ENCODE assay signal across 9 cellular contexts in the genomic region with DNA sequence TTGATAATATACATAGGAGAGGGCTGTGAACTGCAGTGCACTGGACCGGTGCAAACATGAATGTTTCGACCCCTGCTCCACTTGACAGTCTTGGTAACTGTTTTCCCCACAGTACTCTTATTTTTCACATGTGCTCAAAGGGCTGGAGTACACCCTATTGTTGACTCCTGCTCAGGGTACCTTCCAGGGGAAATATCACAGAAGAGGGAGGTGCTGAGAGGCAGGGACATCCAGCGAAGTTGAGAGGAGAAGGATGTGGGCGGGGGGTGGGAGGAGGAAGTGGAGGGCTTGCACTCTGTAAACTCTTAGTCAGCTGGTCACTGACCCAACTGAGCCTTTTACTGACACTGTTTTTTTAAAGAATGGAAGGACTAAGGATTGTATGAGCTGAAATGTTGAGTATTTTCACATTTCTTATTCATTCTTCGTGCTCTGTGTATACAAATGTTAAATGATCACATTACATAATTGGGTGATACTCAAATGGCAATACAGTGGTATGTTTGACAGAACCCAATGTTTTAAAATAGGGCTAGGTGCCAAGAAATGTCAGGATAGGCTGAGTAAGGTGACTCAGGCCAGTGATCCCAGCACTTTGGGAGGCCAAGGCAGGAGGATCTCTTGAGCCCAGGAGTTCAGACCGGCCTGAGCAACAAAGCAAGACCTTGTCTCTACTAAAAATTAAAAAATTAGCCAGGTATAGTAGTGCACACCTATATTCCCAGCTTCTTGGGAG. TPM values are rescaled to one million over a fixed set of nuclear protein-coding genes. Genes with fewer than 3 reads are reported as not detected.
DNase-seq lines count a peak whose midpoint lies in the region; ATAC-seq, FAIRE-seq and TF ChIP-seq lines count a peak whose summit lies in the region.
"Had no signal": no experiment of that assay in that cellular context is flagged by ENCODE, and none has a peak within 500 bp of the region (broad histone marks: within the 10 kb centered on the region; RNA-seq: fewer than 3 reads in every experiment).

No MANE protein-coding gene starts in this region.

- H3K27ac ChIP-seq in right atrium auricular region (peak overlapping the region in 1 of 2 donors; percentile 8), H1 (ENCODE audit: low read depth, low read length) (peak overlapping the region; percentile 8; the same call in 1 of the 2 replicates), sigmoid colon (peak overlapping the region; percentile 39 to 76 (median 72)), SJCRH30 (no peak overlapping the region)

- H2AK5ac ChIP-seq in H1 (ENCODE audit: low read depth, low read length) = no peak overlapping the region

- H4K8ac ChIP-seq in H1 (ENCODE audit: extremely low read depth, insufficient read depth, low read length) = no peak overlapping the region

- TF ChIP-seq EP300 in H1 (IDR thresholded peaks at IDR 0.05; ENCODE audit: borderline replicate concordance in 1 of 2, low read depth in 2 of 2, low read length in 2 of 2) (no peak), sigmoid colon (IDR thresholded peaks at IDR 0.05) (no peak)

- H3K14ac ChIP-seq in H1 (ENCODE audit: insufficient read length) = no peak overlapping the region

- H3K27me3 ChIP-seq in right atrium auricular region (no peaks in the 10 kb centered on the region), H1 (replicated peaks in 1 of 4; ENCODE audit: control insufficient read depth in 3 of 4, extremely low read depth in 1 of 4, insufficient read depth in 3 of 4, low read length in 3 of 4) (no peaks in the 10 kb centered on the region), sigmoid colon (no peaks in the 10 kb centered on the region), SJCRH30 (no peaks in the 10 kb centered on the region)

- H4K91ac ChIP-seq in H1 (replicated peaks; ENCODE audit: insufficient read length, low read length) = peak overlapping the region; percentile 58

- no peaks in the 10 kb centered on the region for H3K23me2 ChIP-seq in H1 (ENCODE audit: low read depth, low read length)

- DNase-seq in Right ventricle myocardium inferior (ENCODE audit: missing footprints) (no peak), right atrium auricular region (ENCODE audit: low spot score) (no peak), NOMO-1 treated with DMSO at 0.1 percent for 48 hours (lab: John Stamatoyannopoulos, UW; ENCODE audit: unreplicated experiment) (peak; percentile 66), H1 (ENCODE audit: low read depth in 1 of 2, low spot score in 2 of 2) (no peak), sigmoid colon (peak; percentile 40), SJCRH30 (no peak), NCI-H2227 (lab: John Stamatoyannopoulos, UW; ENCODE audit: unreplicated experiment) (no peak)

- CTCF ChIA-PET in H1 (lab: Charles Lee; ENCODE audit: partially characterized antibody) = interaction anchor here (1.3 kb wide), 1 partner anchor 11 kb away, joined by 4 read pairs; no protein-coding TSS in a partner anchor

- peak overlapping the region; percentile 80 for H3K56ac ChIP-seq in H1 (replicated peaks; ENCODE audit: insufficient read length, low read depth, low read length)

- no peak overlapping the region for H4K5ac ChIP-seq in H1 (ENCODE audit: insufficient read length, low read depth, low read length)

- H3K23ac ChIP-seq in H1 (ENCODE audit: insufficient read length) = no peak overlapping the region

- H3K4me1 ChIP-seq in right atrium auricular region (peaks cover 0 to 55% of the 10 kb centered on the region in 2 donors), H1 (replicated peaks in 1 of 4; ENCODE audit: control insufficient read depth in 3 of 4, insufficient read depth in 4 of 4, low read length in 3 of 4) (peaks cover 14 to 42% (median 27%) of the 10 kb centered on the region in 4 experiments), sigmoid colon (peaks cover 0 to 97% (median 85%) of the 10 kb centered on the region in 4 donors), SJCRH30 (no peaks in the 10 kb centered on the region)

- no peak for FAIRE-seq in H1 (lab: Jason Lieb, UNC)
- FAIRE-seq: G401.6 had no signal

- intact Hi-C loops in Right ventricle myocardium inferior (cut with DNase I) (no loop called here), sigmoid colon (cut with DNase I) (loop anchor here (5.0 kb wide), 1 partner anchor 48 kb away; no protein-coding TSS in a partner anchor)

- H3K36me3 ChIP-seq in right atrium auricular region = no peaks in the 10 kb centered on the region
- peaks cover 0 to 4% (median 0%) of the 10 kb centered on the region in 4 experiments; a peak in 1 of 8 replicates for H3K36me3 ChIP-seq in H1 (ENCODE audit: control insufficient read depth in 2 of 4, insufficient read depth in 4 of 4, low read length in 3 of 4)
- H3K36me3 ChIP-seq in sigmoid colon = no peaks in the 10 kb centered on the region
- H3K36me3 ChIP-seq in SJCRH30 = no peaks in the 10 kb centered on the region

- POLR2A ChIA-PET in H1 (lab: Charles Lee; ENCODE audit: partially characterized antibody) = interaction anchor here (1.0 to 1.3 kb wide), 2 partner anchors 10 kb away, joined by 3 to 4 read pairs; a partner anchor contains a TSS

- 0 out of 2 replicates have a peak overlapping the region, but pooled peaks have one; percentile 45 for H2BK5ac ChIP-seq in H1 (ENCODE audit: low read depth, low read length)

- no peak for TF ChIP-seq RAD21 in H1 (IDR thresholded peaks at IDR 0.05 in 1 of 2, conservative IDR thresholded peaks at IDR 0.05 in 1 of 2; ENCODE audit: low read depth in 2 of 2, low read length in 2 of 2)

- TF ChIP-seq CTCF in right atrium auricular region (IDR thresholded peaks at IDR 0.05) (no peak), H1 (IDR thresholded peaks at IDR 0.05; ENCODE audit: control extremely low read depth in 1 of 3, insufficient read depth in 1 of 3, low read depth in 1 of 3, low read length in 3 of 3) (no peak), sigmoid colon (IDR thresholded peaks at IDR 0.05) (no peak)

- peak; percentile 47 for ATAC-seq in Right ventricle myocardium inferior
- ATAC-seq in HG02938 (IDR thresholded peaks at IDR 0.05; ENCODE audit: unreplicated experiment) = no peak

- peak overlapping the region; percentile 44 to 69 for H3K4me2 ChIP-seq in H1 (ENCODE audit: insufficient read depth in 1 of 2, low read depth in 2 of 2, low read length in 2 of 2)

- TF ChIP-seq POLR2A in H1 (IDR thresholded peaks at IDR 0.05; ENCODE audit: control extremely low read depth in 1 of 2, low read depth in 2 of 2, low read length in 2 of 2) (no peak), sigmoid colon (IDR thresholded peaks at IDR 0.05) (no peak)

- peak overlapping the region; percentile 59 for H3K4ac ChIP-seq in H1 (replicated peaks; ENCODE audit: insufficient read length, low read depth, low read length)

- peak overlapping the region in 1 of 4 experiments; percentile 40; a peak in 1 of 7 replicates for H3K9ac ChIP-seq in H1 (replicated peaks in 1 of 4; ENCODE audit: extremely low read depth in 1 of 4, low read depth in 3 of 4, low read length in 3 of 4)

- H3K9me3 ChIP-seq in right atrium auricular region (no peaks in the 10 kb centered on the region), H1 (ENCODE audit: insufficient read depth in 2 of 2, low read depth in 1 of 2, low read length in 1 of 2) (no peaks in the 10 kb centered on the region), sigmoid colon (no peaks in the 10 kb centered on the region), SJCRH30 (replicated peaks) (no peaks in the 10 kb centered on the region)

- H2BK12ac ChIP-seq in H1 (ENCODE audit: low read depth, low read length) = no peak overlapping the region

- H4K20me1 ChIP-seq in H1 (replicated peaks in 1 of 2; ENCODE audit: control insufficient read depth in 1 of 2, insufficient read depth in 2 of 2, low read length in 2 of 2) = peaks cover 6 to 25% of the 10 kb centered on the region in 2 experiments

- H2AFZ ChIP-seq in H1 (ENCODE audit: low read length) = no peak overlapping the region

- peaks cover 28% of the 10 kb centered on the region for H3K79me1 ChIP-seq in H1 (ENCODE audit: low read depth, low read length)

- H3K79me2 ChIP-seq in H1 (ENCODE audit: control insufficient read depth in 1 of 2, insufficient read depth in 2 of 2, low read length in 2 of 2) = peaks cover 12 to 95% of the 10 kb centered on the region in 2 experiments

- WGBS in H1 (ENCODE audit: extremely low coverage in 1 of 2, insufficient coverage in 1 of 2, insufficient read length in 1 of 2, insufficient replicate concordance in 2 of 2, low coverage in 1 of 2, low lambda C conversion rate in 2 of 2, missing lambda C conversion rate in 1 of 2), 2 experiments = 57% methylated on average over 6 of the region's 6 CpGs; no CpG with 5 or more reads in 1 of the 2 experiments
- WGBS in sigmoid colon, 2 donors = 53 to 71% methylated on average over 6 of the region's 6 CpGs

- H3K18ac ChIP-seq in H1 (ENCODE audit: extremely low read depth, low read length) = no peak overlapping the region; the same call in 1 of the 2 replicates

- no peak overlapping the region for H2BK20ac ChIP-seq in H1 (ENCODE audit: low read length)

- H3K4me3 ChIP-seq in right atrium auricular region = no peak overlapping the region
- H3K4me3 ChIP-seq in H1 (ENCODE audit: extremely low read depth in 1 of 4, insufficient read depth in 2 of 4, low read depth in 3 of 4, low read length in 4 of 4) = 0 out of 8 replicates have a peak overlapping the region, but pooled peaks of 3 of the 4 experiments have one; percentile 7 to 30 (median 9)
- no peak overlapping the region for H3K4me3 ChIP-seq in sigmoid colon
- H3K4me3 ChIP-seq in SJCRH30 = no peak overlapping the region

- H2BK15ac ChIP-seq in H1 (ENCODE audit: low read length) = no peak overlapping the region; the same call in 1 of the 2 replicates

- H2BK120ac ChIP-seq in H1 (replicated peaks; ENCODE audit: low read depth, low read length) = peak overlapping the region; percentile 58

TF ChIP-seq in H1, 55 proteins besides CTCF, POLR2A, EP300 and RAD21:
- TF ChIP-seq BRCA1 (IDR thresholded peaks at IDR 0.05; ENCODE audit: low read depth, low read length) (no peak), ASH2L (IDR thresholded peaks at IDR 0.05; ENCODE audit: low read length) (peak; percentile 11)
TF ChIP-seq in H1: peak in this region for 1.

RNA-seq across cellular contexts. Expression of a gene that starts 10.0 kb away (rescaled TPM):
- 14.7 TPM for total RNA-seq in Right ventricle myocardium inferior
- total RNA-seq in right atrium auricular region = 10 to 100 TPM; 12.7 to 18.2 TPM
- 34.3 and 36.4 TPM in 2 replicates for total RNA-seq in H1 (2021; fragmentation: NEBNext Ultra II Directional; extraction: Animal tissue kit (Norgen Biotek cat#: 25700))
- 25.6 and 38.6 TPM in 2 replicates for polyA plus RNA-seq in H1 (2011; rRNA removed)
- 32.2 TPM for polyA plus RNA-seq in H1 (2011; cell fraction: cytosol; rRNA removed)
- polyA plus RNA-seq in H1 (2011; cell fraction: nucleus; rRNA removed) = 100 TPM
- polyA plus RNA-seq in H1 (2012, experiment 1 of 2) = 21.4 to 36.6 TPM (median 30.9 TPM) in 4 replicates
- 5.1 TPM for polyA plus RNA-seq in H1 (2012, experiment 2 of 2)
- 8.9 TPM for polyA plus RNA-seq in H1 (2013, experiment 1 of 2)
- polyA plus RNA-seq in H1 (2013, experiment 2 of 2) = 8.7 TPM
- polyA minus RNA-seq in H1 (2011; rRNA and poly(A)+ RNA removed) = 112 and 124 TPM in 2 replicates
- 55.2 TPM for polyA minus RNA-seq in H1 (2011; cell fraction: cytosol; rRNA and poly(A)+ RNA removed)
- polyA minus RNA-seq in H1 (2011; cell fraction: nucleus; rRNA and poly(A)+ RNA removed) = 97.0 TPM
- total RNA-seq in sigmoid colon = 10 to 100 TPM; 30.4 to 49.9 (median 39.9) TPM
- 10 to 100 TPM in 1 of 3 donors, 1 to 10 TPM in 2; 1.8 to 12.2 (median 2.3) TPM for polyA plus RNA-seq in sigmoid colon
- 21.4 and 25.0 TPM in 2 replicates for total RNA-seq in SJCRH30 (2014; rRNA removed; shearing (Covaris generic))

Comparison
In these comparisons a context has a peak if more than half of its experiments do, and no peak if none do; other contexts are left out.
1. DNase-seq: peak in NOMO-1 treated with DMSO at 0.1 percent for 48 hours (single experiment) and sigmoid colon (single experiment); none in Right ventricle myocardium inferior (single experiment), right atrium auricular region (single experiment), H1 (0 of 2), SJCRH30 (0 of 2) and NCI-H2227 (single experiment).
2. H3K4me3 ChIP-seq: peak in H1 (3 of 4); none in right atrium auricular region (0 of 2), sigmoid colon (0 of 4) and SJCRH30 (single experiment).